ENCODE assay signal across 23 cellular contexts in the genomic region with DNA sequence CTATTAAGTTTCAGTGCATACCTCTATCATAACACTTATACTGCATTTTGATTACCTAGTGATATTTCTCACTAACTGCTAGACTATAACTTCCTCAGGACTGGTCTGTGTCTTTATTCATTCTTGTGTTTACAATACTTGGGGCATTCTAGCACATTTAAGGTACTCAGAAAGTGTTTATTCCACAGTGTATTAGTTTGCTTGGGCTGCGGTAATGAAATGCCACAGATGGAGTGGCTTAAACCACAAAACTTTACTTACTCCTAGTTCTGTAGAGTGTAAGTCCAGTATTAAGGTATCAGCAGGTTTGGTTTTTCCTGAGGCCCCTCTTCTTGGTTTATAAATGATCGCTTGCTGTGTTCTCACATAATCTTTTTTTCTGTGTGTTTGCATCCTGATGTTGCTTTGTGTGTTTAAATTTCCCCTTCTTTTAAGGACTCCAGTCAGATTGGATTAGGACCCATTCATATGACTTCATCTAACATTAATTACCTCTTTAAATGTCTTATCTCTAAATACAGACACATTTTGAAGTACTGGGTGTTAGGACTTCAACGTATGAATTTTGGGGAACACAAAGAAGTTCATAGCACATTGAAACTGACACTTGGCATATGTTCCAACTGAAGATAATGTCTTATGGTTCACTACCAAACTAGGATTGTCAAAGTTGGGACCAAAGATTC.
"Had no signal": no experiment of that assay in that cellular context is flagged by ENCODE, and none has a peak within 500 bp of the region (broad histone marks: within the 10 kb centered on the region; RNA-seq: fewer than 3 reads in every experiment).

No MANE protein-coding gene starts in this region.

- H3K4me3 ChIP-seq: gastrocnemius medialis, heart left ventricle, tibial nerve, uterus had no signal

- H3K36me3 ChIP-seq: gastrocnemius medialis, uterus had no signal

- H3K4me3 Mint-ChIP-seq: activated CD4-positive, alpha-beta T cell treated with anti-CD3 and anti-CD28 coated beads for 36 hours; activated CD8-positive, alpha-beta T cell treated with anti-CD3 and anti-CD28 coated beads for 36 hours; activated naive CD8-positive, alpha-beta T cell treated with anti-CD3 and anti-CD28 coated beads for 36 hours; activated T-cell treated with anti-CD3 and anti-CD28 coated beads, Interleukin-2, amount 50 U/mL, for 4 hours; T-cell had no signal

- H3K4me1 ChIP-seq: uterus had no signal

- H3K9me3 Mint-ChIP-seq: activated CD8-positive, alpha-beta T cell treated with anti-CD3 and anti-CD28 coated beads for 36 hours; activated naive CD8-positive, alpha-beta T cell treated with anti-CD3 and anti-CD28 coated beads for 36 hours; activated T-cell treated with anti-CD3 and anti-CD28 coated beads, Interleukin-2, amount 50 U/mL, for 4 hours; naive B cell; T-cell had no signal

- H3K9me3 ChIP-seq: gastrocnemius medialis, heart left ventricle, tibial nerve, uterus had no signal

- H3K27me3 Mint-ChIP-seq: activated CD4-positive, alpha-beta T cell treated with anti-CD3 and anti-CD28 coated beads for 36 hours; activated CD8-positive, alpha-beta T cell treated with anti-CD3 and anti-CD28 coated beads for 36 hours; activated naive CD8-positive, alpha-beta T cell treated with anti-CD3 and anti-CD28 coated beads for 36 hours; naive B cell; T-cell had no signal

- DNase-seq: activated CD4-positive, alpha-beta T cell treated with anti-CD3 and anti-CD28 coated beads for 36 hours; activated CD8-positive, alpha-beta T cell treated with anti-CD3 and anti-CD28 coated beads for 36 hours; activated effector memory CD4-positive, alpha-beta T cell treated with anti-CD3 and anti-CD28 coated beads, Interleukin-2, amount 50 U/mL, for 16 hours; activated naive CD8-positive, alpha-beta T cell treated with anti-CD3 and anti-CD28 coated beads for 36 hours; activated T-cell treated with anti-CD3 and anti-CD28 coated beads, Interleukin-2, amount 50 U/mL, for 4 hours; anterior cingulate cortex; cerebellar nuclear complex; dermis blood vessel endothelial cell; gastrocnemius medialis; heart left ventricle; islet precursor cell; naive B cell; retina; stimulated activated CD4-positive, alpha-beta T cell treated with anti-CD3 and anti-CD28 coated beads, Interleukin-15, amount 100 ng/mL, for 24 hours; stimulated activated CD4-positive, alpha-beta T cell treated with anti-CD3 and anti-CD28 coated beads, Interleukin-4, amount 100 ng/mL, for 1 hour; stimulated activated naive CD4-positive, alpha-beta T cell; T-cell; T1000; uterus; WERI-Rb-1 had no signal

- H3K27me3 ChIP-seq: gastrocnemius medialis, heart left ventricle, tibial nerve, uterus had no signal

- ATAC-seq: activated CD4-positive, alpha-beta T cell treated with anti-CD3 and anti-CD28 coated beads for 36 hours; activated CD8-positive, alpha-beta T cell treated with anti-CD3 and anti-CD28 coated beads for 36 hours; activated T-cell treated with anti-CD3 and anti-CD28 coated beads, Interleukin-2, amount 50 U/mL, for 4 hours; gastrocnemius medialis; heart left ventricle; left lobe of liver; T-cell had no signal

- H3K27ac Mint-ChIP-seq: activated CD4-positive, alpha-beta T cell treated with anti-CD3 and anti-CD28 coated beads for 36 hours; activated CD8-positive, alpha-beta T cell treated with anti-CD3 and anti-CD28 coated beads for 36 hours had no signal

- H3K27ac ChIP-seq: epithelial cell of prostate, gastrocnemius medialis, heart left ventricle, tibial nerve, uterus, WERI-Rb-1 had no signal
